Comparison of ENCODE assay signal across 2 cellular contexts in genomic region chr6:43993881-43994523, GRCh38.
TF ChIP-seq lines count a peak whose summit lies in the region.

No MANE protein-coding gene starts in this region.

TF ChIP-seq in IMR-90, 13 proteins besides CTCF, POLR2A, EP300 and RAD21 (continued from another document):
- TF ChIP-seq MAFK (IDR thresholded peaks at IDR 0.05; ENCODE audit: low read depth, low read length) (no peak), SMC3 (IDR thresholded peaks at IDR 0.05; ENCODE audit: low read depth, low read length) (no peak), FOS (IDR thresholded peaks at IDR 0.05; ENCODE audit: low read depth, low read length) (no peak), NFE2L2 (IDR thresholded peaks at IDR 0.05; ENCODE audit: low read depth, low read length) (no peak), CHD1 (IDR thresholded peaks at IDR 0.05; ENCODE audit: low read depth, low read length) (no peak), RFX5 (IDR thresholded peaks at IDR 0.05; ENCODE audit: low read depth, low read length) (no peak), RCOR1 (IDR thresholded peaks at IDR 0.05; ENCODE audit: insufficient replicate concordance, low read length) (no peak), ELK1 (IDR thresholded peaks at IDR 0.05; ENCODE audit: borderline replicate concordance, low read depth, low read length) (no peak), MAZ (IDR thresholded peaks at IDR 0.05; ENCODE audit: borderline replicate concordance, low read depth, low read length) (no peak), BHLHE40 (IDR thresholded peaks at IDR 0.05; ENCODE audit: low read depth, low read length) (no peak)
- TF ChIP-seq, protein P1, sequence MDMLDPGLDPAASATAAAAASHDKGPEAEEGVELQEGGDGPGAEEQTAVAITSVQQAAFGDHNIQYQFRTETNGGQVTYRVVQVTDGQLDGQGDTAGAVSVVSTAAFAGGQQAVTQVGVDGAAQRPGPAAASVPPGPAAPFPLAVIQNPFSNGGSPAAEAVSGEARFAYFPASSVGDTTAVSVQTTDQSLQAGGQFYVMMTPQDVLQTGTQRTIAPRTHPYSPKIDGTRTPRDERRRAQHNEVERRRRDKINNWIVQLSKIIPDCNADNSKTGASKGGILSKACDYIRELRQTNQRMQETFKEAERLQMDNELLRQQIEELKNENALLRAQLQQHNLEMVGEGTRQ (IDR thresholded peaks at IDR 0.05; ENCODE audit: low read depth, low read length), result no peak

TF ChIP-seq in GM12878, 131 proteins besides CTCF, POLR2A, EP300 and RAD21 (continued from another document and continues in another):
- TF ChIP-seq ASH2L (IDR thresholded peaks at IDR 0.05; ENCODE audit: borderline replicate concordance, low read depth) (no peak), HCFC1 (IDR thresholded peaks at IDR 0.05; ENCODE audit: low read length) (no peak), STAT1 (conservative IDR thresholded peaks at IDR 0.05) (no peak), CREM (IDR thresholded peaks at IDR 0.05; ENCODE audit: low read depth) (no peak), ZNF217 (IDR thresholded peaks at IDR 0.05) (no peak), SREBF1 (IDR thresholded peaks at IDR 0.05; ENCODE audit: low read length) (no peak), ESRRA (IDR thresholded peaks at IDR 0.05; ENCODE audit: low read length) (no peak), ZNF24 (IDR thresholded peaks at IDR 0.05) (no peak), RELB (IDR thresholded peaks at IDR 0.05; ENCODE audit: low read depth) (peak; percentile 22; the same call in 1 of the 2 replicates), SMAD5 (IDR thresholded peaks at IDR 0.05; ENCODE audit: low read depth) (no peak), MYB (IDR thresholded peaks at IDR 0.05; ENCODE audit: borderline replicate concordance, low read depth, low read length) (no peak), IKZF2 (IDR thresholded peaks at IDR 0.05) (peak; percentile 32 to 38; a peak in 2 of 4 replicates), ZSCAN29 (IDR thresholded peaks at IDR 0.05) (no peak), SUPT20H (IDR thresholded peaks at IDR 0.05; ENCODE audit: borderline replicate concordance, control insufficient read depth, low read depth, low read length) (no peak), RCOR1 (conservative IDR thresholded peaks at IDR 0.05; ENCODE audit: low read depth, low read length) (no peak), CHD2 (IDR thresholded peaks at IDR 0.05; ENCODE audit: borderline replicate concordance, low read depth, low read length) (no peak), HDAC6 (IDR thresholded peaks at IDR 0.05; ENCODE audit: unreplicated experiment) (no peak), SMC3 (IDR thresholded peaks at IDR 0.05; ENCODE audit: borderline replicate concordance, low read length) (no peak), ZNF274 (IDR thresholded peaks at IDR 0.05; ENCODE audit: insufficient read depth, insufficient read length) (no peak), POU2F2 (IDR thresholded peaks at IDR 0.05; ENCODE audit: borderline replicate concordance, low read depth, low read length) (no peak), FOXM1 (IDR thresholded peaks at IDR 0.05; ENCODE audit: low read depth, low read length) (no peak), TCF7 (IDR thresholded peaks at IDR 0.05; ENCODE audit: borderline replicate concordance) (no peak), CBX5 (IDR thresholded peaks at IDR 0.05; ENCODE audit: low read depth) (no peak), BMI1 (IDR thresholded peaks at IDR 0.05; ENCODE audit: borderline replicate concordance) (no peak), NFXL1 (IDR thresholded peaks at IDR 0.05; ENCODE audit: borderline replicate concordance) (0 out of 2 replicates have a peak, but pooled peaks have one; percentile 51), PAX5 (IDR thresholded peaks at IDR 0.05; ENCODE audit: borderline replicate concordance, low read depth, low read length) (no peak), KDM1A (IDR thresholded peaks at IDR 0.05; ENCODE audit: borderline replicate concordance) (no peak), HDGF (IDR thresholded peaks at IDR 0.05) (no peak), STAT3 (IDR thresholded peaks at IDR 0.05; ENCODE audit: low read depth, low read length) (no peak), USF1 (IDR thresholded peaks at IDR 0.05; ENCODE audit: borderline replicate concordance, extremely low read length, insufficient read depth, low read depth, low read length) (no peak), MAX (IDR thresholded peaks at IDR 0.05; ENCODE audit: low read depth, low read length) (no peak), MEF2B (IDR thresholded peaks at IDR 0.05; ENCODE audit: partially characterized antibody, poor library complexity, severe bottlenecking) (peak; percentile 20), MTA3 (IDR thresholded peaks at IDR 0.05; ENCODE audit: borderline replicate concordance, low read length) (no peak), NRF1 (conservative IDR thresholded peaks at IDR 0.05; ENCODE audit: low read depth, low read length) (no peak), IKZF1 (conservative IDR thresholded peaks at IDR 0.05) (peak; percentile 61), ATF7 (IDR thresholded peaks at IDR 0.05; ENCODE audit: low read depth) (peak; percentile 45), YBX1 (IDR thresholded peaks at IDR 0.05) (no peak), RFX5 (IDR thresholded peaks at IDR 0.05; ENCODE audit: low read depth, low read length) (no peak), JUNB (IDR thresholded peaks at IDR 0.05) (no peak), HDAC2 (IDR thresholded peaks at IDR 0.05) (no peak), BHLHE40 (IDR thresholded peaks at IDR 0.05; ENCODE audit: borderline replicate concordance in 1 of 2, low read depth in 2 of 2, low read length in 1 of 2) (peak in 1 of 2 experiments; percentile 3; a peak in 1 of 4 replicates)
- TF ChIP-seq, protein P2, sequence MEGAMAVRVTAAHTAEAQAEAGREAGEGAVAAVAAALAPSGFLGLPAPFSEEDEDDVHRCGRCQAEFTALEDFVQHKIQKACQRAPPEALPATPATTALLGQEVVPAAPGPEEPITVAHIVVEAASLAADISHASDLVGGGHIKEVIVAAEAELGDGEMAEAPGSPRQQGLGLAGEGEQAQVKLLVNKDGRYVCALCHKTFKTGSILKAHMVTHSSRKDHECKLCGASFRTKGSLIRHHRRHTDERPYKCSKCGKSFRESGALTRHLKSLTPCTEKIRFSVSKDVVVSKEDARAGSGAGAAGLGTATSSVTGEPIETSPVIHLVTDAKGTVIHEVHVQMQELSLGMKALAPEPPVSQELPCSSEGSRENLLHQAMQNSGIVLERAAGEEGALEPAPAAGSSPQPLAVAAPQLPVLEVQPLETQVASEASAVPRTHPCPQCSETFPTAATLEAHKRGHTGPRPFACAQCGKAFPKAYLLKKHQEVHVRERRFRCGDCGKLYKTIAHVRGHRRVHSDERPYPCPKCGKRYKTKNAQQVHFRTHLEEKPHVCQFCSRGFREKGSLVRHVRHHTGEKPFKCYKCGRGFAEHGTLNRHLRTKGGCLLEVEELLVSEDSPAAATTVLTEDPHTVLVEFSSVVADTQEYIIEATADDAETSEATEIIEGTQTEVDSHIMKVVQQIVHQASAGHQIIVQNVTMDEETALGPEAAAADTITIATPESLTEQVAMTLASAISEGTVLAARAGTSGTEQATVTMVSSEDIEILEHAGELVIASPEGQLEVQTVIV (IDR thresholded peaks at IDR 0.05; ENCODE audit: borderline replicate concordance, partially characterized antibody), result no peak
- TF ChIP-seq, protein P3, sequence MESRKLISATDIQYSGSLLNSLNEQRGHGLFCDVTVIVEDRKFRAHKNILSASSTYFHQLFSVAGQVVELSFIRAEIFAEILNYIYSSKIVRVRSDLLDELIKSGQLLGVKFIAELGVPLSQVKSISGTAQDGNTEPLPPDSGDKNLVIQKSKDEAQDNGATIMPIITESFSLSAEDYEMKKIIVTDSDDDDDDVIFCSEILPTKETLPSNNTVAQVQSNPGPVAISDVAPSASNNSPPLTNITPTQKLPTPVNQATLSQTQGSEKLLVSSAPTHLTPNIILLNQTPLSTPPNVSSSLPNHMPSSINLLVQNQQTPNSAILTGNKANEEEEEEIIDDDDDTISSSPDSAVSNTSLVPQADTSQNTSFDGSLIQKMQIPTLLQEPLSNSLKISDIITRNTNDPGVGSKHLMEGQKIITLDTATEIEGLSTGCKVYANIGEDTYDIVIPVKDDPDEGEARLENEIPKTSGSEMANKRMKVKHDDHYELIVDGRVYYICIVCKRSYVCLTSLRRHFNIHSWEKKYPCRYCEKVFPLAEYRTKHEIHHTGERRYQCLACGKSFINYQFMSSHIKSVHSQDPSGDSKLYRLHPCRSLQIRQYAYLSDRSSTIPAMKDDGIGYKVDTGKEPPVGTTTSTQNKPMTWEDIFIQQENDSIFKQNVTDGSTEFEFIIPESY (IDR thresholded peaks at IDR 0.05), result no peak
- TF ChIP-seq, protein P4, sequence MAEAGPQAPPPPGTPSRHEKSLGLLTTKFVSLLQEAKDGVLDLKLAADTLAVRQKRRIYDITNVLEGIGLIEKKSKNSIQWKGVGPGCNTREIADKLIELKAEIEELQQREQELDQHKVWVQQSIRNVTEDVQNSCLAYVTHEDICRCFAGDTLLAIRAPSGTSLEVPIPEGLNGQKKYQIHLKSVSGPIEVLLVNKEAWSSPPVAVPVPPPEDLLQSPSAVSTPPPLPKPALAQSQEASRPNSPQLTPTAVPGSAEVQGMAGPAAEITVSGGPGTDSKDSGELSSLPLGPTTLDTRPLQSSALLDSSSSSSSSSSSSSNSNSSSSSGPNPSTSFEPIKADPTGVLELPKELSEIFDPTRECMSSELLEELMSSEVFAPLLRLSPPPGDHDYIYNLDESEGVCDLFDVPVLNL (IDR thresholded peaks at IDR 0.05; ENCODE audit: low read depth, low read length), result no peak
- TF ChIP-seq, protein P5, sequence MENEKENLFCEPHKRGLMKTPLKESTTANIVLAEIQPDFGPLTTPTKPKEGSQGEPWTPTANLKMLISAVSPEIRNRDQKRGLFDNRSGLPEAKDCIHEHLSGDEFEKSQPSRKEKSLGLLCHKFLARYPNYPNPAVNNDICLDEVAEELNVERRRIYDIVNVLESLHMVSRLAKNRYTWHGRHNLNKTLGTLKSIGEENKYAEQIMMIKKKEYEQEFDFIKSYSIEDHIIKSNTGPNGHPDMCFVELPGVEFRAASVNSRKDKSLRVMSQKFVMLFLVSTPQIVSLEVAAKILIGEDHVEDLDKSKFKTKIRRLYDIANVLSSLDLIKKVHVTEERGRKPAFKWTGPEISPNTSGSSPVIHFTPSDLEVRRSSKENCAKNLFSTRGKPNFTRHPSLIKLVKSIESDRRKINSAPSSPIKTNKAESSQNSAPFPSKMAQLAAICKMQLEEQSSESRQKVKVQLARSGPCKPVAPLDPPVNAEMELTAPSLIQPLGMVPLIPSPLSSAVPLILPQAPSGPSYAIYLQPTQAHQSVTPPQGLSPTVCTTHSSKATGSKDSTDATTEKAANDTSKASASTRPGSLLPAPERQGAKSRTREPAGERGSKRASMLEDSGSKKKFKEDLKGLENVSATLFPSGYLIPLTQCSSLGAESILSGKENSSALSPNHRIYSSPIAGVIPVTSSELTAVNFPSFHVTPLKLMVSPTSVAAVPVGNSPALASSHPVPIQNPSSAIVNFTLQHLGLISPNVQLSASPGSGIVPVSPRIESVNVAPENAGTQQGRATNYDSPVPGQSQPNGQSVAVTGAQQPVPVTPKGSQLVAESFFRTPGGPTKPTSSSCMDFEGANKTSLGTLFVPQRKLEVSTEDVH (IDR thresholded peaks at IDR 0.05; ENCODE audit: low read depth, partially characterized antibody), result no peak
- TF ChIP-seq, protein P6, sequence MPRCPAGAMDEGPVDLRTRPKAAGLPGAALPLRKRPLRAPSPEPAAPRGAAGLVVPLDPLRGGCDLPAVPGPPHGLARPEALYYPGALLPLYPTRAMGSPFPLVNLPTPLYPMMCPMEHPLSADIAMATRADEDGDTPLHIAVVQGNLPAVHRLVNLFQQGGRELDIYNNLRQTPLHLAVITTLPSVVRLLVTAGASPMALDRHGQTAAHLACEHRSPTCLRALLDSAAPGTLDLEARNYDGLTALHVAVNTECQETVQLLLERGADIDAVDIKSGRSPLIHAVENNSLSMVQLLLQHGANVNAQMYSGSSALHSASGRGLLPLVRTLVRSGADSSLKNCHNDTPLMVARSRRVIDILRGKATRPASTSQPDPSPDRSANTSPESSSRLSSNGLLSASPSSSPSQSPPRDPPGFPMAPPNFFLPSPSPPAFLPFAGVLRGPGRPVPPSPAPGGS (IDR thresholded peaks at IDR 0.05; ENCODE audit: borderline replicate concordance, insufficient read depth, low read depth, low read length, poor library complexity, severe bottlenecking), result no peak
- TF ChIP-seq, protein P7, sequence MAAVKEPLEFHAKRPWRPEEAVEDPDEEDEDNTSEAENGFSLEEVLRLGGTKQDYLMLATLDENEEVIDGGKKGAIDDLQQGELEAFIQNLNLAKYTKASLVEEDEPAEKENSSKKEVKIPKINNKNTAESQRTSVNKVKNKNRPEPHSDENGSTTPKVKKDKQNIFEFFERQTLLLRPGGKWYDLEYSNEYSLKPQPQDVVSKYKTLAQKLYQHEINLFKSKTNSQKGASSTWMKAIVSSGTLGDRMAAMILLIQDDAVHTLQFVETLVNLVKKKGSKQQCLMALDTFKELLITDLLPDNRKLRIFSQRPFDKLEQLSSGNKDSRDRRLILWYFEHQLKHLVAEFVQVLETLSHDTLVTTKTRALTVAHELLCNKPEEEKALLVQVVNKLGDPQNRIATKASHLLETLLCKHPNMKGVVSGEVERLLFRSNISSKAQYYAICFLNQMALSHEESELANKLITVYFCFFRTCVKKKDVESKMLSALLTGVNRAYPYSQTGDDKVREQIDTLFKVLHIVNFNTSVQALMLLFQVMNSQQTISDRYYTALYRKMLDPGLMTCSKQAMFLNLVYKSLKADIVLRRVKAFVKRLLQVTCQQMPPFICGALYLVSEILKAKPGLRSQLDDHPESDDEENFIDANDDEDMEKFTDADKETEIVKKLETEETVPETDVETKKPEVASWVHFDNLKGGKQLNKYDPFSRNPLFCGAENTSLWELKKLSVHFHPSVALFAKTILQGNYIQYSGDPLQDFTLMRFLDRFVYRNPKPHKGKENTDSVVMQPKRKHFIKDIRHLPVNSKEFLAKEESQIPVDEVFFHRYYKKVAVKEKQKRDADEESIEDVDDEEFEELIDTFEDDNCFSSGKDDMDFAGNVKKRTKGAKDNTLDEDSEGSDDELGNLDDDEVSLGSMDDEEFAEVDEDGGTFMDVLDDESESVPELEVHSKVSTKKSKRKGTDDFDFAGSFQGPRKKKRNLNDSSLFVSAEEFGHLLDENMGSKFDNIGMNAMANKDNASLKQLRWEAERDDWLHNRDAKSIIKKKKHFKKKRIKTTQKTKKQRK (IDR thresholded peaks at IDR 0.05; ENCODE audit: low read depth, low read length), result no peak
